In the genomic region with DNA sequence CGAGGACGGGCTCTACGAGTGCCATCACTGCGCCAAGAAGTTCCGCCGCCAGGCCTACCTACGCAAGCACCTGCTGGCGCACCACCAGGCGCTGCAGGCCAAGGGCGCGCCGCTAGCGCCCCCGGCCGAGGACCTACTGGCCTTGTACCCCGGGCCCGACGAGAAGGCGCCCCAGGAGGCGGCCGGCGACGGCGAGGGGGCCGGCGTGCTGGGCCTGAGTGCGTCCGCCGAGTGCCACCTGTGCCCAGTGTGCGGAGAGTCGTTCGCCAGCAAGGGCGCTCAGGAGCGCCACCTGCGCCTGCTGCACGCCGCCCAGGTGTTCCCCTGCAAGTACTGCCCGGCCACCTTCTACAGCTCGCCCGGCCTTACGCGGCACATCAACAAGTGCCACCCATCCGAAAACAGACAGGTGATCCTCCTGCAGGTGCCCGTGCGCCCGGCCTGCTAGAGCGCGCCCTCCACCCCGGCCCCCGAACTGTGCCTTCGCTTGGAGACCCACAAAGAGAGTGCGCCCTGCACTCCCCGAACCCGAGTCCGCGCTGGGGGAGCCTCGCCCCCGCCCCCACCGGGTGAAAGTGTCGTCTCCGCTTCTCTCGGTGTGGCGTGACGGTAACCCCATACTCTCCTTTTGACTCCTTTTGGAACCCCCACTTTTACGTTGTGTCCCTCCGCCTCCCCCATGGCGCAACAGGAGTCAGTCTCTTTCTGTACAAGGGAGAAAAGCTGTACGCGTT, we compare ENCODE assay signal across 1 cellular context.
A peak's percentile ranks its signal among the peaks of the same experiment; 100 is the strongest.
TF ChIP-seq lines count a peak whose summit lies in the region.

No MANE protein-coding gene starts in this region.

TF ChIP-seq in HepG2, 621 proteins besides CTCF, POLR2A, EP300 and RAD21 (continued from another document):
- TF ChIP-seq, protein P1, sequence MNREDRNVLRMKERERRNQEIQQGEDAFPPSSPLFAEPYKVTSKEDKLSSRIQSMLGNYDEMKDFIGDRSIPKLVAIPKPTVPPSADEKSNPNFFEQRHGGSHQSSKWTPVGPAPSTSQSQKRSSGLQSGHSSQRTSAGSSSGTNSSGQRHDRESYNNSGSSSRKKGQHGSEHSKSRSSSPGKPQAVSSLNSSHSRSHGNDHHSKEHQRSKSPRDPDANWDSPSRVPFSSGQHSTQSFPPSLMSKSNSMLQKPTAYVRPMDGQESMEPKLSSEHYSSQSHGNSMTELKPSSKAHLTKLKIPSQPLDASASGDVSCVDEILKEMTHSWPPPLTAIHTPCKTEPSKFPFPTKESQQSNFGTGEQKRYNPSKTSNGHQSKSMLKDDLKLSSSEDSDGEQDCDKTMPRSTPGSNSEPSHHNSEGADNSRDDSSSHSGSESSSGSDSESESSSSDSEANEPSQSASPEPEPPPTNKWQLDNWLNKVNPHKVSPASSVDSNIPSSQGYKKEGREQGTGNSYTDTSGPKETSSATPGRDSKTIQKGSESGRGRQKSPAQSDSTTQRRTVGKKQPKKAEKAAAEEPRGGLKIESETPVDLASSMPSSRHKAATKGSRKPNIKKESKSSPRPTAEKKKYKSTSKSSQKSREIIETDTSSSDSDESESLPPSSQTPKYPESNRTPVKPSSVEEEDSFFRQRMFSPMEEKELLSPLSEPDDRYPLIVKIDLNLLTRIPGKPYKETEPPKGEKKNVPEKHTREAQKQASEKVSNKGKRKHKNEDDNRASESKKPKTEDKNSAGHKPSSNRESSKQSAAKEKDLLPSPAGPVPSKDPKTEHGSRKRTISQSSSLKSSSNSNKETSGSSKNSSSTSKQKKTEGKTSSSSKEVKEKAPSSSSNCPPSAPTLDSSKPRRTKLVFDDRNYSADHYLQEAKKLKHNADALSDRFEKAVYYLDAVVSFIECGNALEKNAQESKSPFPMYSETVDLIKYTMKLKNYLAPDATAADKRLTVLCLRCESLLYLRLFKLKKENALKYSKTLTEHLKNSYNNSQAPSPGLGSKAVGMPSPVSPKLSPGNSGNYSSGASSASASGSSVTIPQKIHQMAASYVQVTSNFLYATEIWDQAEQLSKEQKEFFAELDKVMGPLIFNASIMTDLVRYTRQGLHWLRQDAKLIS (CRISPR knock-in tag; IDR thresholded peaks at IDR 0.05): no peak
- TF ChIP-seq CEBPG (CRISPR knock-in tag; IDR thresholded peaks at IDR 0.05) (no peak), NFE2L2 (IDR thresholded peaks at IDR 0.05; ENCODE audit: low read length) (no peak), CHD4 (IDR thresholded peaks at IDR 0.05; ENCODE audit: borderline replicate concordance, low read length) (no peak), ZNF446 (CRISPR knock-in tag; IDR thresholded peaks at IDR 0.05) (no peak), ZNF331 (CRISPR knock-in tag; IDR thresholded peaks at IDR 0.05) (no peak), ARNT (IDR thresholded peaks at IDR 0.05) (no peak), RARA (CRISPR knock-in tag; IDR thresholded peaks at IDR 0.05) (no peak), ZNF713 (CRISPR knock-in tag; IDR thresholded peaks at IDR 0.05) (no peak), HNRNPLL (IDR thresholded peaks at IDR 0.05; ENCODE audit: low read depth, low read length, poor library complexity, severe bottlenecking) (peak; percentile 62), ZNF839 (CRISPR knock-in tag; IDR thresholded peaks at IDR 0.05; ENCODE audit: borderline replicate concordance) (no peak), TBL1XR1 (IDR thresholded peaks at IDR 0.05; ENCODE audit: borderline replicate concordance, low read length, partially characterized antibody) (no peak), PHF8 (CRISPR knock-in tag; IDR thresholded peaks at IDR 0.05) (no peak), ZNF547 (CRISPR knock-in tag; IDR thresholded peaks at IDR 0.05) (no peak), SRSF9 (IDR thresholded peaks at IDR 0.05; ENCODE audit: borderline replicate concordance, insufficient read depth, low read depth, low read length, poor library complexity, severe bottlenecking) (no peak), ZNF766 (CRISPR knock-in tag; IDR thresholded peaks at IDR 0.05; ENCODE audit: borderline replicate concordance) (no peak), NR2C2 (CRISPR knock-in tag; IDR thresholded peaks at IDR 0.05; ENCODE audit: borderline replicate concordance) (no peak), TBP (CRISPR knock-in tag; IDR thresholded peaks at IDR 0.05) (no peak), ZNF569 (CRISPR knock-in tag; IDR thresholded peaks at IDR 0.05; ENCODE audit: borderline replicate concordance) (no peak), ZNF615 (CRISPR knock-in tag; IDR thresholded peaks at IDR 0.05; ENCODE audit: borderline replicate concordance) (no peak), ZNF234 (CRISPR knock-in tag; conservative IDR thresholded peaks at IDR 0.05) (no peak), ZNF563 (CRISPR knock-in tag; IDR thresholded peaks at IDR 0.05) (0 out of 2 replicates have a peak, but pooled peaks have one; percentile 13), MTF2 (CRISPR knock-in tag; IDR thresholded peaks at IDR 0.05; ENCODE audit: borderline replicate concordance) (peak; percentile 67; the same call in 1 of the 2 replicates), HMGA1 (CRISPR knock-in tag; conservative IDR thresholded peaks at IDR 0.05) (no peak), DNMT1 (CRISPR knock-in tag; IDR thresholded peaks at IDR 0.05) (0 out of 2 replicates have a peak, but pooled peaks have one; percentile 18), TCF7 (IDR thresholded peaks at IDR 0.05; ENCODE audit: low read depth) (no peak), SETDB1 (CRISPR knock-in tag; IDR thresholded peaks at IDR 0.05; ENCODE audit: borderline replicate concordance) (no peak), NCOR1 (IDR thresholded peaks at IDR 0.05; ENCODE audit: borderline replicate concordance, low read length) (no peak), PCBP1 (IDR thresholded peaks at IDR 0.05; ENCODE audit: borderline replicate concordance, low read depth, low read length) (no peak), HNRNPUL1 (IDR thresholded peaks at IDR 0.05; ENCODE audit: low read depth, low read length) (no peak), ZNF572 (CRISPR knock-in tag; IDR thresholded peaks at IDR 0.05) (no peak), SALL1 (CRISPR knock-in tag; IDR thresholded peaks at IDR 0.05) (no peak), ZNF737 (CRISPR knock-in tag; IDR thresholded peaks at IDR 0.05; ENCODE audit: borderline replicate concordance) (no peak)
- TF ChIP-seq, protein P2, sequence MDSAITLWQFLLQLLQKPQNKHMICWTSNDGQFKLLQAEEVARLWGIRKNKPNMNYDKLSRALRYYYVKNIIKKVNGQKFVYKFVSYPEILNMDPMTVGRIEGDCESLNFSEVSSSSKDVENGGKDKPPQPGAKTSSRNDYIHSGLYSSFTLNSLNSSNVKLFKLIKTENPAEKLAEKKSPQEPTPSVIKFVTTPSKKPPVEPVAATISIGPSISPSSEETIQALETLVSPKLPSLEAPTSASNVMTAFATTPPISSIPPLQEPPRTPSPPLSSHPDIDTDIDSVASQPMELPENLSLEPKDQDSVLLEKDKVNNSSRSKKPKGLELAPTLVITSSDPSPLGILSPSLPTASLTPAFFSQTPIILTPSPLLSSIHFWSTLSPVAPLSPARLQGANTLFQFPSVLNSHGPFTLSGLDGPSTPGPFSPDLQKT (CRISPR knock-in tag; IDR thresholded peaks at IDR 0.05; ENCODE audit: borderline replicate concordance): no peak
- TF ChIP-seq, protein P3, sequence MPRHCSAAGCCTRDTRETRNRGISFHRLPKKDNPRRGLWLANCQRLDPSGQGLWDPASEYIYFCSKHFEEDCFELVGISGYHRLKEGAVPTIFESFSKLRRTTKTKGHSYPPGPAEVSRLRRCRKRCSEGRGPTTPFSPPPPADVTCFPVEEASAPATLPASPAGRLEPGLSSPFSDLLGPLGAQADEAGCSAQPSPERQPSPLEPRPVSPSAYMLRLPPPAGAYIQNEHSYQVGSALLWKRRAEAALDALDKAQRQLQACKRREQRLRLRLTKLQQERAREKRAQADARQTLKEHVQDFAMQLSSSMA (CRISPR knock-in tag; IDR thresholded peaks at IDR 0.05): no peak
- TF ChIP-seq, protein P4, sequence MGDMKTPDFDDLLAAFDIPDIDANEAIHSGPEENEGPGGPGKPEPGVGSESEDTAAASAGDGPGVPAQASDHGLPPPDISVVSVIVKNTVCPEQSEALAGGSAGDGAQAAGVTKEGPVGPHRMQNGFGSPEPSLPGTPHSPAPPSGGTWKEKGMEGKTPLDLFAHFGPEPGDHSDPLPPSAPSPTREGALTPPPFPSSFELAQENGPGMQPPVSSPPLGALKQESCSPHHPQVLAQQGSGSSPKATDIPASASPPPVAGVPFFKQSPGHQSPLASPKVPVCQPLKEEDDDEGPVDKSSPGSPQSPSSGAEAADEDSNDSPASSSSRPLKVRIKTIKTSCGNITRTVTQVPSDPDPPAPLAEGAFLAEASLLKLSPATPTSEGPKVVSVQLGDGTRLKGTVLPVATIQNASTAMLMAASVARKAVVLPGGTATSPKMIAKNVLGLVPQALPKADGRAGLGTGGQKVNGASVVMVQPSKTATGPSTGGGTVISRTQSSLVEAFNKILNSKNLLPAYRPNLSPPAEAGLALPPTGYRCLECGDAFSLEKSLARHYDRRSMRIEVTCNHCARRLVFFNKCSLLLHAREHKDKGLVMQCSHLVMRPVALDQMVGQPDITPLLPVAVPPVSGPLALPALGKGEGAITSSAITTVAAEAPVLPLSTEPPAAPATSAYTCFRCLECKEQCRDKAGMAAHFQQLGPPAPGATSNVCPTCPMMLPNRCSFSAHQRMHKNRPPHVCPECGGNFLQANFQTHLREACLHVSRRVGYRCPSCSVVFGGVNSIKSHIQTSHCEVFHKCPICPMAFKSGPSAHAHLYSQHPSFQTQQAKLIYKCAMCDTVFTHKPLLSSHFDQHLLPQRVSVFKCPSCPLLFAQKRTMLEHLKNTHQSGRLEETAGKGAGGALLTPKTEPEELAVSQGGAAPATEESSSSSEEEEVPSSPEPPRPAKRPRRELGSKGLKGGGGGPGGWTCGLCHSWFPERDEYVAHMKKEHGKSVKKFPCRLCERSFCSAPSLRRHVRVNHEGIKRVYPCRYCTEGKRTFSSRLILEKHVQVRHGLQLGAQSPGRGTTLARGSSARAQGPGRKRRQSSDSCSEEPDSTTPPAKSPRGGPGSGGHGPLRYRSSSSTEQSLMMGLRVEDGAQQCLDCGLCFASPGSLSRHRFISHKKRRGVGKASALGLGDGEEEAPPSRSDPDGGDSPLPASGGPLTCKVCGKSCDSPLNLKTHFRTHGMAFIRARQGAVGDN (CRISPR knock-in tag; IDR thresholded peaks at IDR 0.05): no peak
- TF ChIP-seq, protein P5, sequence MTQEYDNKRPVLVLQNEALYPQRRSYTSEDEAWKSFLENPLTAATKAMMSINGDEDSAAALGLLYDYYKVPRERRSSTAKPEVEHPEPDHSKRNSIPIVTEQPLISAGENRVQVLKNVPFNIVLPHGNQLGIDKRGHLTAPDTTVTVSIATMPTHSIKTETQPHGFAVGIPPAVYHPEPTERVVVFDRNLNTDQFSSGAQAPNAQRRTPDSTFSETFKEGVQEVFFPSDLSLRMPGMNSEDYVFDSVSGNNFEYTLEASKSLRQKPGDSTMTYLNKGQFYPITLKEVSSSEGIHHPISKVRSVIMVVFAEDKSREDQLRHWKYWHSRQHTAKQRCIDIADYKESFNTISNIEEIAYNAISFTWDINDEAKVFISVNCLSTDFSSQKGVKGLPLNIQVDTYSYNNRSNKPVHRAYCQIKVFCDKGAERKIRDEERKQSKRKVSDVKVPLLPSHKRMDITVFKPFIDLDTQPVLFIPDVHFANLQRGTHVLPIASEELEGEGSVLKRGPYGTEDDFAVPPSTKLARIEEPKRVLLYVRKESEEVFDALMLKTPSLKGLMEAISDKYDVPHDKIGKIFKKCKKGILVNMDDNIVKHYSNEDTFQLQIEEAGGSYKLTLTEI (CRISPR knock-in tag; conservative IDR thresholded peaks at IDR 0.05): no peak
- TF ChIP-seq, protein P6, sequence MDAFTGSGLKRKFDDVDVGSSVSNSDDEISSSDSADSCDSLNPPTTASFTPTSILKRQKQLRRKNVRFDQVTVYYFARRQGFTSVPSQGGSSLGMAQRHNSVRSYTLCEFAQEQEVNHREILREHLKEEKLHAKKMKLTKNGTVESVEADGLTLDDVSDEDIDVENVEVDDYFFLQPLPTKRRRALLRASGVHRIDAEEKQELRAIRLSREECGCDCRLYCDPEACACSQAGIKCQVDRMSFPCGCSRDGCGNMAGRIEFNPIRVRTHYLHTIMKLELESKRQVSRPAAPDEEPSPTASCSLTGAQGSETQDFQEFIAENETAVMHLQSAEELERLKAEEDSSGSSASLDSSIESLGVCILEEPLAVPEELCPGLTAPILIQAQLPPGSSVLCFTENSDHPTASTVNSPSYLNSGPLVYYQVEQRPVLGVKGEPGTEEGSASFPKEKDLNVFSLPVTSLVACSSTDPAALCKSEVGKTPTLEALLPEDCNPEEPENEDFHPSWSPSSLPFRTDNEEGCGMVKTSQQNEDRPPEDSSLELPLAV (CRISPR knock-in tag; conservative IDR thresholded peaks at IDR 0.05; ENCODE audit: low read depth): no peak
- TF ChIP-seq, protein P7, sequence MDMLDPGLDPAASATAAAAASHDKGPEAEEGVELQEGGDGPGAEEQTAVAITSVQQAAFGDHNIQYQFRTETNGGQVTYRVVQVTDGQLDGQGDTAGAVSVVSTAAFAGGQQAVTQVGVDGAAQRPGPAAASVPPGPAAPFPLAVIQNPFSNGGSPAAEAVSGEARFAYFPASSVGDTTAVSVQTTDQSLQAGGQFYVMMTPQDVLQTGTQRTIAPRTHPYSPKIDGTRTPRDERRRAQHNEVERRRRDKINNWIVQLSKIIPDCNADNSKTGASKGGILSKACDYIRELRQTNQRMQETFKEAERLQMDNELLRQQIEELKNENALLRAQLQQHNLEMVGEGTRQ (IDR thresholded peaks at IDR 0.05; ENCODE audit: low read depth, low read length): no peak
- TF ChIP-seq, protein P7 (CRISPR knock-in tag; IDR thresholded peaks at IDR 0.05; ENCODE audit: borderline replicate concordance): no peak
